8 cellular contexts compared by ENCODE assay signal in genomic region chr3:111070772-111071256, GRCh38. TPM values are rescaled to one million over a fixed set of nuclear protein-coding genes. Genes with fewer than 3 reads are reported as not detected.
DNase-seq lines count a peak whose midpoint lies in the region; TF ChIP-seq lines count a peak whose summit lies in the region.

No MANE protein-coding gene starts in this region.

- peak overlapping the region; percentile 57 for H4K12ac ChIP-seq in trophoblast cell (ENCODE audit: low read depth, low read length)

- H3K4me1 ChIP-seq in KMS-11 (ENCODE audit: low read depth, poor library complexity, severe bottlenecking) = peaks cover 22% of the 10 kb centered on the region
- peaks cover 0 to 4% of the 10 kb centered on the region in 2 experiments for H3K4me1 ChIP-seq in trophoblast cell (ENCODE audit: control insufficient read depth in 1 of 2, insufficient read depth in 2 of 2, low read length in 2 of 2)

- peaks cover 24% of the 10 kb centered on the region for H3K79me1 ChIP-seq in trophoblast cell (ENCODE audit: low read length)

- peak; percentile 20 for DNase-seq in GM13977 (ENCODE audit: low spot score)
- peak; percentile 1 for DNase-seq in activated effector memory CD4-positive, alpha-beta T cell treated with Interleukin-2 at 50 U/mL for 16 hours
- DNase-seq in glomerular endothelial cell (ENCODE audit: extremely low read depth, low read depth, low spot score) = peak; percentile 2
- peak; percentile 41 to 44 for DNase-seq in trophoblast cell
- DNase-seq in middle frontal gyrus (ENCODE audit: extremely low spot score, low spot score) = no peak
- DNase-seq in SIG-M5 (lab: John Stamatoyannopoulos, UW) = no peak
- DNase-seq in NCI-H2029 treated with DMSO at 0.1 percent for 48 hours (lab: John Stamatoyannopoulos, UW) = no peak

- H3K4me2 ChIP-seq in KMS-11 = peak overlapping the region; percentile 37
- peak overlapping the region; percentile 75 for H3K4me2 ChIP-seq in trophoblast cell (ENCODE audit: low read length)

- H2BK12ac ChIP-seq in trophoblast cell (ENCODE audit: low read length) = peak overlapping the region; percentile 34

- H2AK5ac ChIP-seq in trophoblast cell (ENCODE audit: low read length) = no peak overlapping the region

- H3K9ac ChIP-seq in KMS-11 (peak overlapping the region; percentile 51; the same call in 1 of the 2 replicates), trophoblast cell (ENCODE audit: low read length) (peak overlapping the region; percentile 73)

- no peak overlapping the region for H3K23ac ChIP-seq in trophoblast cell (ENCODE audit: low read length)

- H3K36me3 ChIP-seq in KMS-11 (ENCODE audit: insufficient read depth) (no peaks in the 10 kb centered on the region), trophoblast cell (ENCODE audit: control insufficient read depth in 1 of 2, insufficient read depth in 2 of 2, low read length in 2 of 2) (no peaks in the 10 kb centered on the region)

- H3K18ac ChIP-seq in trophoblast cell (ENCODE audit: low read length) = peak overlapping the region; percentile 89

- peak overlapping the region; percentile 15 for H3K4me3 ChIP-seq in KMS-11 (IDR thresholded peaks at IDR 0.05; ENCODE audit: insufficient read depth, low read depth, low read length)
- peak overlapping the region; percentile 74 for H3K4me3 ChIP-seq in trophoblast cell (ENCODE audit: low read depth, low read length)

- in situ Hi-C loops in GM13977 (cut with MboI; ENCODE audit: low pct_unique_long_range_greater_than_20kb, low sequenced_read_pairs, unreplicated experiment) = no loop called here

- no peaks in the 10 kb centered on the region for H3K9me3 ChIP-seq in trophoblast cell (ENCODE audit: insufficient read depth, low read depth, low read length)

- peak overlapping the region; percentile 89 for H3K14ac ChIP-seq in trophoblast cell (ENCODE audit: low read length)

- peak overlapping the region; percentile 95 for H4K8ac ChIP-seq in trophoblast cell (ENCODE audit: low read depth, low read length)

- H2AFZ ChIP-seq in KMS-11 (ENCODE audit: low read depth) = peak overlapping the region; percentile 86
- H2AFZ ChIP-seq in trophoblast cell (ENCODE audit: insufficient read depth, low read length, poor library complexity) = peak overlapping the region; percentile 82

- H4K91ac ChIP-seq in trophoblast cell (ENCODE audit: low read depth, low read length) = peak overlapping the region; percentile 91

- H3K79me2 ChIP-seq in KMS-11 (ENCODE audit: insufficient read depth, low read depth) (peaks cover 10% of the 10 kb centered on the region; the same call in 1 of the 2 replicates), trophoblast cell (ENCODE audit: control insufficient read depth, insufficient read depth, low read length, poor library complexity) (peaks cover 23% of the 10 kb centered on the region)

- H3K27me3 ChIP-seq in KMS-11 (ENCODE audit: insufficient read depth, low read depth) = no peaks in the 10 kb centered on the region
- H3K27me3 ChIP-seq in trophoblast cell (ENCODE audit: insufficient read depth, low read length) = no peaks in the 10 kb centered on the region

- H2BK120ac ChIP-seq in trophoblast cell (ENCODE audit: insufficient read depth, low read length, poor library complexity) = peak overlapping the region; percentile 89

- H3K27ac ChIP-seq in KMS-11 (no peak overlapping the region), trophoblast cell (ENCODE audit: low read depth, low read length) (peak overlapping the region; percentile 89)

- H3K4ac ChIP-seq in trophoblast cell (ENCODE audit: low read depth, low read length) = peak overlapping the region; percentile 81

- no CpG with 5 or more reads among the region's 23 CpGs for WGBS in trophoblast cell (ENCODE audit: extremely low coverage, insufficient coverage, insufficient read length)

- H4K20me1 ChIP-seq in KMS-11 (ENCODE audit: insufficient read depth) = no peaks in the 10 kb centered on the region

- TF ChIP-seq CTCF in GM13977 (IDR thresholded peaks at IDR 0.05; ENCODE audit: extremely low read depth, insufficient read depth, missing control alignments) = no peak
- TF ChIP-seq CTCF in KMS-11 (conservative IDR thresholded peaks at IDR 0.05; ENCODE audit: low read depth, low read length) = no peak

- peak overlapping the region; percentile 93 for H2BK5ac ChIP-seq in trophoblast cell (ENCODE audit: low read depth, low read length, poor library complexity)

RNA-seq across cellular contexts. Expression of gene NECTIN3, which starts 0.8 kb away (rescaled TPM):
- 17.9 and 36.0 TPM in 2 replicates for total RNA-seq in glomerular endothelial cell
- 202 and 213 TPM in 2 replicates for polyA plus RNA-seq in trophoblast cell (2013)

Comparison
In these comparisons a context has a peak if more than half of its experiments do, and no peak if none do; other contexts are left out.
1. DNase-seq: peak in GM13977 (single experiment), activated effector memory CD4-positive, alpha-beta T cell treated with Interleukin-2 at 50 U/mL for 16 hours (single experiment), glomerular endothelial cell (single experiment) and trophoblast cell (2 of 2); none in middle frontal gyrus (single experiment), SIG-M5 (single experiment) and NCI-H2029 treated with DMSO at 0.1 percent for 48 hours (single experiment).